17 cellular contexts compared by ENCODE assay signal in genomic region chr11:35136311-35136710, GRCh38. TPM values are rescaled to one million over a fixed set of nuclear protein-coding genes. Genes with fewer than 3 reads are reported as not detected.
DNase-seq lines count a peak whose midpoint lies in the region; ATAC-seq and TF ChIP-seq lines count a peak whose summit lies in the region.
"Had no signal": no experiment of that assay in that cellular context is flagged by ENCODE, and none has a peak within 500 bp of the region (broad histone marks: within the 10 kb centered on the region; RNA-seq: fewer than 3 reads in every experiment).

No MANE protein-coding gene starts in this region.

- no peak overlapping the region for H3K4me3 ChIP-seq in BLaER1 treated with 17β-estradiol and CSF1 and Interleukin-3, amounts not matched to agents 10 nM and 100 nM
- no peak overlapping the region for H3K4me3 ChIP-seq in uterus
- H3K4me3 ChIP-seq: A549, HAP-1 had no signal

- peaks cover 0 to 22% (median 18%) of the 10 kb centered on the region in 11 experiments; a peak in 16 of 22 replicates for H4K20me1 ChIP-seq in BLaER1 treated with 17β-estradiol and CSF1 and Interleukin-3, amounts not matched to agents 10 nM and 100 nM

- peak overlapping the region in 7 of 11 experiments; percentile 1 to 31 (median 9); a peak in 4 of 22 replicates for H3K4me2 ChIP-seq in BLaER1 treated with 17β-estradiol and CSF1 and Interleukin-3, amounts not matched to agents 10 nM and 100 nM
- H3K4me2 ChIP-seq: A549 had no signal

- no peak overlapping the region for H3K9ac ChIP-seq in BLaER1 treated with 17β-estradiol and CSF1 and Interleukin-3, amounts not matched to agents 10 nM and 100 nM

- DNase-seq in kidney tubule cell (ENCODE audit: low spot score) (peak; percentile 71), uterus (no peak), mesothelial cell of epicardium (ENCODE audit: low spot score in 2 of 2, unreplicated experiment in 2 of 2) (no peak), caudate nucleus (lab: John Stamatoyannopoulos, UW) (no peak)
- DNase-seq: AML-193; Calu3; CD4-positive, alpha-beta memory T cell; DMS79 treated with DMSO at 0.1 percent for 48 hours; GF-D8; KBM-7 had no signal

- H3K36me3 Mint-ChIP-seq in IgD-negative memory B cell, result no peaks in the 10 kb centered on the region
- no peaks in the 10 kb centered on the region for H3K36me3 Mint-ChIP-seq in mesothelial cell of epicardium

- H3K27ac Mint-ChIP-seq in IgD-negative memory B cell, result peak overlapping the region in 2 of 3 donors; percentile 14 to 54
- H3K27ac Mint-ChIP-seq in mesothelial cell of epicardium, result no peak overlapping the region

- no peak overlapping the region for H3K27ac ChIP-seq in BLaER1 treated with 17β-estradiol and CSF1 and Interleukin-3, amounts not matched to agents 10 nM and 100 nM
- peak overlapping the region; percentile 5 to 97 for H3K27ac ChIP-seq in uterus
- no peak overlapping the region for H3K27ac ChIP-seq in caudate nucleus (ENCODE audit: low read depth, low read length)
- H3K27ac ChIP-seq: 22Rv1 had no signal

- H3K36me3 ChIP-seq in BLaER1 treated with 17β-estradiol and CSF1 and Interleukin-3, amounts not matched to agents 10 nM and 100 nM, result peaks cover 0 to 17% (median 10%) of the 10 kb centered on the region in 11 experiments; a peak in 9 of 22 replicates
- no peaks in the 10 kb centered on the region for H3K36me3 ChIP-seq in uterus
- H3K36me3 ChIP-seq: HAP-1 had no signal

- no peaks in the 10 kb centered on the region for H3K9me3 ChIP-seq in BLaER1 treated with 17β-estradiol and CSF1 and Interleukin-3, amounts not matched to agents 10 nM and 100 nM (replicated peaks in 1 of 11)
- no peaks in the 10 kb centered on the region for H3K9me3 ChIP-seq in uterus
- H3K9me3 ChIP-seq: A549, HAP-1 had no signal

- H3K27me3 Mint-ChIP-seq in IgD-negative memory B cell, result no peaks in the 10 kb centered on the region
- H3K27me3 Mint-ChIP-seq in mesothelial cell of epicardium (ENCODE audit: low read depth), result peaks cover 87% of the 10 kb centered on the region
- H3K27me3 Mint-ChIP-seq: CD4-positive, alpha-beta memory T cell had no signal

- TF ChIP-seq CTCF in uterus (IDR thresholded peaks at IDR 0.05) (no peak), mesothelial cell of epicardium (IDR thresholded peaks at IDR 0.05; ENCODE audit: unreplicated experiment) (no peak)

- peaks cover 17 to 36% (median 26%) of the 10 kb centered on the region in 10 experiments for H3K4me1 ChIP-seq in BLaER1 treated with 17β-estradiol and CSF1 and Interleukin-3, amounts not matched to agents 10 nM and 100 nM
- no peaks in the 10 kb centered on the region for H3K4me1 ChIP-seq in uterus
- H3K4me1 ChIP-seq: HAP-1 had no signal

- TF ChIP-seq POLR2A in uterus (IDR thresholded peaks at IDR 0.05), result no peak

- ATAC-seq in GM21381 (IDR thresholded peaks at IDR 0.05; ENCODE audit: unreplicated experiment), result no peak
- ATAC-seq: A549 had no signal

- H3K4me1 Mint-ChIP-seq in IgD-negative memory B cell, result peaks cover 19 to 35% (median 20%) of the 10 kb centered on the region in 3 donors
- H3K4me1 Mint-ChIP-seq in mesothelial cell of epicardium, result peaks cover 10% of the 10 kb centered on the region

- no peak overlapping the region for H3K4me3 Mint-ChIP-seq in IgD-negative memory B cell
- no peak overlapping the region for H3K4me3 Mint-ChIP-seq in mesothelial cell of epicardium
- H3K4me3 Mint-ChIP-seq: CD14-positive monocyte had no signal

- H3K9me3 Mint-ChIP-seq in IgD-negative memory B cell, result peaks cover 0 to 2% (median 0%) of the 10 kb centered on the region in 3 donors
- H3K9me3 Mint-ChIP-seq in mesothelial cell of epicardium, result no peaks in the 10 kb centered on the region
- H3K9me3 Mint-ChIP-seq: CD14-positive monocyte; CD4-positive, alpha-beta memory T cell had no signal

- intact Hi-C loops in uterus (cut with DNase I; ENCODE audit: low total_unique reads), result no loop called here

- H3K27me3 ChIP-seq in BLaER1 treated with 17β-estradiol and CSF1 and Interleukin-3, amounts not matched to agents 10 nM and 100 nM, result no peaks in the 10 kb centered on the region; a peak in 1 of 22 replicates
- no peaks in the 10 kb centered on the region for H3K27me3 ChIP-seq in uterus

RNA-seq across cellular contexts. Expression of gene CD44, which starts 2.7 kb away (rescaled TPM):
- polyA plus RNA-seq in IgD-negative memory B cell, result 176 TPM
- total RNA-seq in uterus, result 100 to 1,000 TPM; 135 to 636 (median 397) TPM
- total RNA-seq in mesothelial cell of epicardium, result 1.7 to 2.9 TPM (median 1.9 TPM) in 3 replicates

Comparison
In these comparisons a context has a peak if more than half of its experiments do, and no peak if none do; other contexts are left out.
1. H3K27ac ChIP-seq: peak in uterus (2 of 2); none in BLaER1 treated with 17β-estradiol and CSF1 and Interleukin-3, amounts not matched to agents 10 nM and 100 nM (0 of 11) and caudate nucleus (single experiment).
2. RNA of gene CD44, which starts 2.7 kb away (total RNA-seq): 135 to 636 TPM in uterus; 1.7 to 2.9 TPM in mesothelial cell of epicardium; every median in the first group is over 10 times any median in the second.